8 cellular contexts compared by ENCODE assay signal in the genomic region with DNA sequence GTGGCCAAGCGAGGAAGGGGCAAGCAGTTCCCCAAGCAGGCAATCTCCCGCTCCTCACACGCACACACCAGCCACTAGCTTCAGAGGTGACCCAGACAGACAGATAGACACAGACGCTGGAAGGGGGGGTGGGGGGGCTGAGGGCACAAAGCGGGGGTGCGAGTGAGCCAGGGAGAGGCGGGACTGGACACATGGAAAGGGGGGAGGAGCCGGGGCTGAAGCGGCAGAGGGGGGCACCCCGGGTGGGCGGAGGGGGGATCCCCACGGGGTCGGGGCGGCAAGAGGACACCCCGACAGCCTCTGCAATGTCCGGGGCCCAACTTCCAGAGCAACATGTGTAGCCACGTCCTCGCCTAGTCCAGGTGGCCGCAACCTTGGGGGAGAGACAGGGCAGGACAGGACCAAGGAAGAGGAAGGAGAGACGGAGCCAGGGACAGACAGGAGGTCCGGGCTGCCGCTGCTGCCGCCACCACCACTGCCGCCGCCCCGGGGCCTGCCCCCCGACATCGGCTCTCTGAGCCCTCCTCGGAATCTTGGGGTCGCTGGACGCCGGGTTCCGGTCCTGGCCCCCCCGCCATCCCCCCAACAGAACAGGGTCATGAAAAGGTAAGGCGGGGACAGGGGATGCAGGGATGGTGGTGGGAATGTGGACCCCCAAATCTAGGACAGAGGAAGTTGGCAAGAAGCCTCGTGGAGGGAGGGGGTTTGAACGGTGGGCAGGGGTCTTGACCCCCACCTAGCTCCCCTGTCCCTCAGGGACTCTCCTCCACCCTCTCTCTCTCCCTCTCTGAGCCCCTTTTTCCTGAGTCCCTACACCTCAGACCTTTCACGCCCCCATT. TPM values are rescaled to one million over a fixed set of nuclear protein-coding genes. Genes with fewer than 3 reads are reported as not detected.
DNase-seq lines count a peak whose midpoint lies in the region; ATAC-seq and TF ChIP-seq lines count a peak whose summit lies in the region.

No MANE protein-coding gene starts in this region.

- 5 to 8% (median 7%) methylated on average over 24 to 38 of the region's 38 CpGs for WGBS in psoas muscle, 3 donors

- CTCF ChIA-PET in AG04449 (lab: Yijun Ruan, JAX) = interaction anchor here (0.7 to 1.9 kb wide), 10 partner anchors 9 to 95 kb away, joined by 3 to 7 read pairs (median 3); no protein-coding TSS in a partner anchor

- H3K9me3 Mint-ChIP-seq in activated T-cell treated with anti-CD3 and anti-CD28 coated beads, Interleukin-2, amount 50 U/mL, for 72 hours = peaks cover 0 to 4% of the 10 kb centered on the region in 2 donors

- in situ Hi-C loops in GM13977 (cut with MboI; ENCODE audit: low pct_unique_long_range_greater_than_20kb, low sequenced_read_pairs, unreplicated experiment) = no loop called here

- peaks cover 50% of the 10 kb centered on the region for H3K4me1 Mint-ChIP-seq in activated T-cell treated with anti-CD3 and anti-CD28 coated beads, Interleukin-2, amount 50 U/mL, for 72 hours (ENCODE audit: low read depth)

- H3K4me3 ChIP-seq in AG04449 (ENCODE audit: low read depth, low read length) = peak overlapping the region; percentile 51
- peak overlapping the region; percentile 49 for H3K4me3 ChIP-seq in iPS-18c (ENCODE audit: insufficient read depth, low read depth, low read length)
- no peak overlapping the region for H3K4me3 ChIP-seq in psoas muscle

- H3K9me3 ChIP-seq in iPS-18c (ENCODE audit: control insufficient read depth, insufficient read depth, low read length) (no peaks in the 10 kb centered on the region), psoas muscle (no peaks in the 10 kb centered on the region)

- peaks cover 61% of the 10 kb centered on the region for H3K27me3 Mint-ChIP-seq in activated T-cell treated with anti-CD3 and anti-CD28 coated beads, Interleukin-2, amount 50 U/mL, for 72 hours (ENCODE audit: low read depth)

- H3K27ac Mint-ChIP-seq in activated T-cell treated with anti-CD3 and anti-CD28 coated beads, Interleukin-2, amount 50 U/mL, for 72 hours = no peak overlapping the region

- DNase-seq in AG04449 (ENCODE audit: low read depth, low spot score) = no peak
- DNase-seq in ELR (ENCODE audit: low read depth) = peak; percentile 44
- DNase-seq in activated T-cell treated with anti-CD3 and anti-CD28 coated beads, Interleukin-2, amount 50 U/mL, for 72 hours = no peak
- no peak for DNase-seq in NCI-H128 (lab: John Stamatoyannopoulos, UW; ENCODE audit: unreplicated experiment)
- no peak for DNase-seq in psoas muscle
- no peak for DNase-seq in GM13977 (ENCODE audit: low spot score)

- peaks cover 0 to 56% (median 42%) of the 10 kb centered on the region in 3 donors for H3K27me3 ChIP-seq in psoas muscle (ENCODE audit: insufficient read depth in 3 of 3, low read length in 2 of 3)

- no peak overlapping the region for H3K27ac ChIP-seq in psoas muscle

- H3K4me3 Mint-ChIP-seq in activated T-cell treated with anti-CD3 and anti-CD28 coated beads, Interleukin-2, amount 50 U/mL, for 72 hours = peak overlapping the region; percentile 73 to 76

- no peak for TF ChIP-seq CTCF in AG04449 (IDR thresholded peaks at IDR 0.05; ENCODE audit: insufficient read depth, low read length, missing control alignments)
- TF ChIP-seq CTCF in psoas muscle (IDR thresholded peaks at IDR 0.05) = no peak
- TF ChIP-seq CTCF in GM13977 (IDR thresholded peaks at IDR 0.05; ENCODE audit: extremely low read depth, insufficient read depth, missing control alignments) = no peak

- no peak for ATAC-seq in activated T-cell treated with anti-CD3 and anti-CD28 coated beads, Interleukin-2, amount 50 U/mL, for 72 hours (replicated peaks in 1 of 2)
- no peak for ATAC-seq in HG02973 (IDR thresholded peaks at IDR 0.05; ENCODE audit: unreplicated experiment)
- ATAC-seq in psoas muscle = no peak

- H3K4me1 ChIP-seq in psoas muscle = no peaks in the 10 kb centered on the region

- intact Hi-C loops in psoas muscle (cut with DNase I) = loop anchor here (1.0 to 5.0 kb wide), 2 partner anchors 48 to 77 kb away; no protein-coding TSS in a partner anchor

- H3K36me3 ChIP-seq in psoas muscle (ENCODE audit: insufficient read depth in 1 of 2, low read depth in 1 of 2) = peaks cover 0 to under 1% of the 10 kb centered on the region in 2 donors

- H3K36me3 Mint-ChIP-seq in activated T-cell treated with anti-CD3 and anti-CD28 coated beads, Interleukin-2, amount 50 U/mL, for 72 hours (ENCODE audit: insufficient read depth in 2 of 2) = peaks cover 9 to 10% of the 10 kb centered on the region in 2 donors

- POLR2A ChIA-PET in AG04449 (lab: Yijun Ruan, JAX) = interaction anchor here (0.9 kb wide), 1 partner anchor 68 kb away, joined by 3 read pairs; no protein-coding TSS in a partner anchor

RNA-seq across cellular contexts. Expression of a gene that starts 1.1 kb away (rescaled TPM):
- total RNA-seq in activated T-cell treated with anti-CD3 and anti-CD28 coated beads, Interleukin-2, amount 50 U/mL, for 72 hours = under 1 TPM; 0.39 to 0.46 TPM
- total RNA-seq in psoas muscle = under 1 TPM; 0.04 to 0.21 (median 0.06) TPM
- under 1 TPM; 0.03 to 0.07 (median 0.04) TPM for polyA plus RNA-seq in psoas muscle

RNA-seq across cellular contexts. Expression of a gene that starts 3.2 kb away (rescaled TPM):
- 100 to 1,000 TPM; 101 to 103 TPM for total RNA-seq in activated T-cell treated with anti-CD3 and anti-CD28 coated beads, Interleukin-2, amount 50 U/mL, for 72 hours
- total RNA-seq in psoas muscle = 10 to 100 TPM; 56.5 to 71.0 (median 62.9) TPM
- polyA plus RNA-seq in psoas muscle = 10 to 100 TPM; 37.0 to 48.7 (median 40.0) TPM

RNA-seq across cellular contexts. Expression of a gene that starts 30.4 kb away (rescaled TPM):
- total RNA-seq in activated T-cell treated with anti-CD3 and anti-CD28 coated beads, Interleukin-2, amount 50 U/mL, for 72 hours = under 1 TPM; 0.25 to 0.34 TPM
- total RNA-seq in psoas muscle = not detected
- polyA plus RNA-seq in psoas muscle = under 1 TPM in 1 of 3 donors, not detected in 2; 0.04 TPM

RNA-seq across cellular contexts. Expression of a gene that starts 30.8 kb away (rescaled TPM):
- total RNA-seq in activated T-cell treated with anti-CD3 and anti-CD28 coated beads, Interleukin-2, amount 50 U/mL, for 72 hours = 10 to 100 TPM; 20.9 to 26.2 TPM
- total RNA-seq in psoas muscle = 10 to 100 TPM; 52.0 to 65.1 (median 57.7) TPM
- polyA plus RNA-seq in psoas muscle = 10 to 100 TPM; 17.1 to 41.9 (median 41.5) TPM

RNA-seq across cellular contexts. Expression of a gene that starts 51.2 kb away (rescaled TPM):
- total RNA-seq in activated T-cell treated with anti-CD3 and anti-CD28 coated beads, Interleukin-2, amount 50 U/mL, for 72 hours = 10 to 100 TPM; 27.0 to 38.2 TPM
- total RNA-seq in psoas muscle = 10 to 100 TPM; 24.6 to 46.0 (median 40.3) TPM
- 10 to 100 TPM; 24.2 to 53.7 (median 42.0) TPM for polyA plus RNA-seq in psoas muscle
